In the genomic region with DNA sequence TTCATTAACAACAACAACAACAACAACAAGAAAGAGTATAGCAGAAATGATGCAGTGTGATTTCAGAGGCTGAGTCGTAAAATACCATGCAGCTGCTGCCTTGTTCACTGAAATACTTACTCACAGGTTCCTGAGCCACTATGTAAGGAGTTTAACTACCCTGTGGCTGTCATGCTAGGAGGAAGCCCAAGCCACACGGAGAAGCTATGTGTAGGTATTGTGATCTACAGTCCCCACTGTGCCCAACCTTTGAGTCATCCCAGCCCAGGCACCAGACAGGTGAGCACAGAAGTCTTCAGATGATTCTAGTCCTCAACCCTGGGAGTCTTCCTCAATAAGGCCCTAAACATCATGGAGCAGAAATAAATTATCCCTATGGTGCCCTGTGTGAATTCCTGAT, we compare ENCODE assay signal across 23 cellular contexts. TPM values are rescaled to one million over a fixed set of nuclear protein-coding genes. Genes with fewer than 3 reads are reported as not detected.
DNase-seq lines count a peak whose midpoint lies in the region; ATAC-seq and TF ChIP-seq lines count a peak whose summit lies in the region.
"Had no signal": no experiment of that assay in that cellular context is flagged by ENCODE, and none has a peak within 500 bp of the region (broad histone marks: within the 10 kb centered on the region; RNA-seq: fewer than 3 reads in every experiment).

No MANE protein-coding gene starts in this region.

- no peak overlapping the region for H2BK5ac ChIP-seq in neuronal stem cell (ENCODE audit: low read length)

- H3K18ac ChIP-seq in neuronal stem cell (ENCODE audit: low read length), result no peak overlapping the region

- intact Hi-C loops in activated CD4-positive, alpha-beta T cell treated with anti-CD3 and anti-CD28 coated beads for 36 hours (cut with DNase I, micrococcal nuclease), result no loop called here
- intact Hi-C loops in sigmoid colon (cut with DNase I), result no loop called here

- H2AK5ac ChIP-seq in neuronal stem cell (ENCODE audit: low read depth, low read length), result no peak overlapping the region

- no peak overlapping the region for H3K23ac ChIP-seq in neuronal stem cell (ENCODE audit: low read depth, low read length, poor library complexity)

- TF ChIP-seq EP300 in sigmoid colon (IDR thresholded peaks at IDR 0.05), result no peak

- no peak for TF ChIP-seq POLR2A in sigmoid colon (IDR thresholded peaks at IDR 0.05)

- H4K8ac ChIP-seq in neuronal stem cell (ENCODE audit: low read depth, low read length), result no peak overlapping the region

- H3K4me1 ChIP-seq in neuronal stem cell (ENCODE audit: control insufficient read depth in 2 of 2, insufficient read depth in 1 of 2, low read depth in 1 of 2, low read length in 2 of 2), result no peaks in the 10 kb centered on the region
- no peaks in the 10 kb centered on the region for H3K4me1 ChIP-seq in sigmoid colon
- H3K4me1 ChIP-seq: BLaER1, Caco-2 had no signal

- H3K36me3 ChIP-seq in neuronal stem cell (replicated peaks in 1 of 2; ENCODE audit: control insufficient read depth in 2 of 2, insufficient read depth in 2 of 2, low read length in 2 of 2) (no peaks in the 10 kb centered on the region), sigmoid colon (no peaks in the 10 kb centered on the region)
- H3K36me3 ChIP-seq: BLaER1 had no signal

- H3K27ac ChIP-seq in neuronal stem cell (replicated peaks; ENCODE audit: low read length) (no peak overlapping the region), sigmoid colon (no peak overlapping the region)
- H3K27ac ChIP-seq: 22Rv1, BLaER1, C4-2B had no signal

- POLR2A ChIA-PET in activated CD4-positive, alpha-beta T cell treated with anti-CD3 and anti-CD28 coated beads for 36 hours (lab: Charles Lee), result no interaction called here

- no peaks in the 10 kb centered on the region for H3K79me1 ChIP-seq in neuronal stem cell (ENCODE audit: low read depth, low read length)

- H3K4me3 Mint-ChIP-seq in activated CD4-positive, alpha-beta T cell treated with anti-CD3 and anti-CD28 coated beads for 36 hours, result no peak overlapping the region
- H3K4me3 Mint-ChIP-seq in activated naive CD8-positive, alpha-beta T cell treated with anti-CD3 and anti-CD28 coated beads, Interleukin-2, amount 50 U/mL, for 24 hours, result no peak overlapping the region
- H3K4me3 Mint-ChIP-seq in activated naive CD8-positive, alpha-beta T cell treated with anti-CD3 and anti-CD28 coated beads for 36 hours, result no peak overlapping the region
- H3K4me3 Mint-ChIP-seq: B cell; CD4-positive, CD25-positive, alpha-beta regulatory T cell; CD8-positive, alpha-beta T cell; GM23338; H9 had no signal

- peak; percentile 26 for ATAC-seq in activated CD4-positive, alpha-beta T cell treated with anti-CD3 and anti-CD28 coated beads for 36 hours
- peak; percentile 49 for ATAC-seq in activated naive CD8-positive, alpha-beta T cell treated with anti-CD3 and anti-CD28 coated beads, Interleukin-2, amount 50 U/mL, for 24 hours
- ATAC-seq: CD8-positive, alpha-beta T cell; GM12878; GM23338; HCT116 had no signal

- H3K4ac ChIP-seq in neuronal stem cell (ENCODE audit: low read length), result no peak overlapping the region

- H3K14ac ChIP-seq in neuronal stem cell (ENCODE audit: low read length), result no peak overlapping the region

- H3K9me3 Mint-ChIP-seq in activated CD4-positive, alpha-beta T cell treated with anti-CD3 and anti-CD28 coated beads for 36 hours (ENCODE audit: low read depth), result no peaks in the 10 kb centered on the region
- H3K9me3 Mint-ChIP-seq in activated naive CD8-positive, alpha-beta T cell treated with anti-CD3 and anti-CD28 coated beads, Interleukin-2, amount 50 U/mL, for 24 hours, result no peaks in the 10 kb centered on the region
- no peaks in the 10 kb centered on the region for H3K9me3 Mint-ChIP-seq in activated naive CD8-positive, alpha-beta T cell treated with anti-CD3 and anti-CD28 coated beads for 36 hours
- H3K9me3 Mint-ChIP-seq: GM23338 had no signal

- H3K27me3 ChIP-seq in neuronal stem cell (ENCODE audit: control insufficient read depth in 3 of 3, insufficient read depth in 3 of 3, low read depth in 1 of 3, low read length in 3 of 3) (peaks cover 0 to 8% (median 0%) of the 10 kb centered on the region in 3 experiments), sigmoid colon (no peaks in the 10 kb centered on the region)
- H3K27me3 ChIP-seq: BLaER1 had no signal

- H3K27ac Mint-ChIP-seq in activated CD4-positive, alpha-beta T cell treated with anti-CD3 and anti-CD28 coated beads for 36 hours, result no peak overlapping the region
- H3K27ac Mint-ChIP-seq in activated naive CD8-positive, alpha-beta T cell treated with anti-CD3 and anti-CD28 coated beads, Interleukin-2, amount 50 U/mL, for 24 hours, result no peak overlapping the region
- no peak overlapping the region for H3K27ac Mint-ChIP-seq in activated naive CD8-positive, alpha-beta T cell treated with anti-CD3 and anti-CD28 coated beads for 36 hours
- H3K27ac Mint-ChIP-seq: B cell; CD8-positive, alpha-beta T cell; GM23338; H9 had no signal

- no peak for TF ChIP-seq CTCF in epithelial cell of esophagus (IDR thresholded peaks at IDR 0.05; ENCODE audit: insufficient read depth, low read depth, low read length, missing control alignments)
- TF ChIP-seq CTCF in sigmoid colon (IDR thresholded peaks at IDR 0.05), result no peak

- peaks cover 9% of the 10 kb centered on the region for H3K27me3 Mint-ChIP-seq in activated CD4-positive, alpha-beta T cell treated with anti-CD3 and anti-CD28 coated beads for 36 hours
- no peaks in the 10 kb centered on the region for H3K27me3 Mint-ChIP-seq in activated naive CD8-positive, alpha-beta T cell treated with anti-CD3 and anti-CD28 coated beads, Interleukin-2, amount 50 U/mL, for 24 hours
- H3K27me3 Mint-ChIP-seq in activated naive CD8-positive, alpha-beta T cell treated with anti-CD3 and anti-CD28 coated beads for 36 hours, result peaks cover 11% of the 10 kb centered on the region

- no peak overlapping the region for H3K4me2 ChIP-seq in neuronal stem cell (ENCODE audit: insufficient read depth, low read length, poor library complexity, severe bottlenecking)
- H3K4me2 ChIP-seq: BLaER1, GM23338 had no signal

- H3K9me3 ChIP-seq in neuronal stem cell (replicated peaks in 1 of 2; ENCODE audit: control insufficient read depth in 2 of 2, insufficient read depth in 1 of 2, low read depth in 1 of 2, low read length in 2 of 2), result no peaks in the 10 kb centered on the region
- peaks cover 0 to 4% (median 0%) of the 10 kb centered on the region in 4 donors for H3K9me3 ChIP-seq in sigmoid colon
- H3K9me3 ChIP-seq: BLaER1 had no signal

- WGBS in neuronal stem cell (ENCODE audit: extremely low coverage in 2 of 2, insufficient read length in 2 of 2, insufficient replicate concordance in 1 of 2), 2 donors, result no CpG with 5 or more reads among the region's 2 CpGs
- WGBS in sigmoid colon, 2 donors, result 86 to 88% methylated on average over 2 of the region's 2 CpGs

- no peak for DNase-seq in activated CD4-positive, alpha-beta T cell treated with anti-CD3 and anti-CD28 coated beads for 36 hours
- DNase-seq in activated CD4-positive, alpha-beta T cell treated with anti-CD3 and anti-CD28 coated beads, Interleukin-2, amount 50 U/mL, for 4 hours, result no peak
- DNase-seq in activated naive CD8-positive, alpha-beta T cell treated with anti-CD3 and anti-CD28 coated beads, Interleukin-2, amount 50 U/mL, for 24 hours, result no peak
- DNase-seq in activated naive CD8-positive, alpha-beta T cell treated with anti-CD3 and anti-CD28 coated beads for 36 hours, result no peak
- DNase-seq in epithelial cell of esophagus (ENCODE audit: low read depth) (peak; percentile 5), neuronal stem cell (ENCODE audit: low spot score) (no peak), DMS53 treated with DMSO at 0.1 percent for 48 hours (lab: John Stamatoyannopoulos, UW; ENCODE audit: unreplicated experiment) (no peak), sigmoid colon (no peak)
- DNase-seq: CD4-positive, CD25-positive, alpha-beta regulatory T cell; CD8-positive, alpha-beta T cell; DMS153; DMS79; EL; GDM1; H9 had no signal

- no peaks in the 10 kb centered on the region for H3K4me1 Mint-ChIP-seq in activated CD4-positive, alpha-beta T cell treated with anti-CD3 and anti-CD28 coated beads for 36 hours
- H3K4me1 Mint-ChIP-seq in activated naive CD8-positive, alpha-beta T cell treated with anti-CD3 and anti-CD28 coated beads, Interleukin-2, amount 50 U/mL, for 24 hours, result no peaks in the 10 kb centered on the region
- H3K4me1 Mint-ChIP-seq in activated naive CD8-positive, alpha-beta T cell treated with anti-CD3 and anti-CD28 coated beads for 36 hours, result no peaks in the 10 kb centered on the region
- H3K4me1 Mint-ChIP-seq: B cell; CD4-positive, CD25-positive, alpha-beta regulatory T cell; GM23338 had no signal

- H2AFZ ChIP-seq in neuronal stem cell (ENCODE audit: low read length), result no peak overlapping the region
- H2AFZ ChIP-seq: GM23338 had no signal

- peak overlapping the region; percentile 51 for H3K9ac ChIP-seq in neuronal stem cell (ENCODE audit: low read depth, low read length, poor library complexity)
- H3K9ac ChIP-seq: BLaER1 had no signal

- H2BK12ac ChIP-seq in neuronal stem cell (ENCODE audit: low read length), result no peak overlapping the region

- H3K36me3 Mint-ChIP-seq in activated CD4-positive, alpha-beta T cell treated with anti-CD3 and anti-CD28 coated beads for 36 hours (ENCODE audit: low read depth), result no peaks in the 10 kb centered on the region
- no peaks in the 10 kb centered on the region for H3K36me3 Mint-ChIP-seq in activated naive CD8-positive, alpha-beta T cell treated with anti-CD3 and anti-CD28 coated beads, Interleukin-2, amount 50 U/mL, for 24 hours (ENCODE audit: low read depth)
- no peaks in the 10 kb centered on the region for H3K36me3 Mint-ChIP-seq in activated naive CD8-positive, alpha-beta T cell treated with anti-CD3 and anti-CD28 coated beads for 36 hours
- H3K36me3 Mint-ChIP-seq: CD4-positive, CD25-positive, alpha-beta regulatory T cell; CD8-positive, alpha-beta T cell had no signal

- H3K4me3 ChIP-seq in epithelial cell of esophagus (ENCODE audit: low read length), result no peak overlapping the region
- no peak overlapping the region for H3K4me3 ChIP-seq in neuronal stem cell (ENCODE audit: low read length in 2 of 2)
- no peak overlapping the region for H3K4me3 ChIP-seq in sigmoid colon
- H3K4me3 ChIP-seq: BLaER1, GM12878, GM23338 had no signal

- no peak overlapping the region for H2BK120ac ChIP-seq in neuronal stem cell (ENCODE audit: low read depth, low read length)

- H4K91ac ChIP-seq in neuronal stem cell (ENCODE audit: low read depth, low read length, poor library complexity), result no peak overlapping the region

- no peak overlapping the region for H2BK15ac ChIP-seq in neuronal stem cell (ENCODE audit: low read length)

- CTCF ChIA-PET in activated CD4-positive, alpha-beta T cell treated with anti-CD3 and anti-CD28 coated beads for 36 hours (lab: Charles Lee), result interaction anchor here (0.6 kb wide), 1 partner anchor 629 kb away, joined by 3 read pairs; no protein-coding TSS in a partner anchor

RNA-seq across cellular contexts. Expression of a gene that starts 14.6 kb away (rescaled TPM):
- 100 to 1,000 TPM; 139 to 152 TPM for total RNA-seq in activated CD4-positive, alpha-beta T cell treated with anti-CD3 and anti-CD28 coated beads for 36 hours
- total RNA-seq in activated naive CD8-positive, alpha-beta T cell treated with anti-CD3 and anti-CD28 coated beads for 36 hours, result 100 to 1,000 TPM; 147 to 148 TPM
- polyA plus RNA-seq in neuronal stem cell (2013, experiment 1 of 2), result 147 TPM
- 144 TPM for polyA plus RNA-seq in neuronal stem cell (2013, experiment 2 of 2)
- total RNA-seq in sigmoid colon, result 10 to 100 TPM; 75.1 to 94.5 (median 88.5) TPM
- 100 to 1,000 TPM; 190 to 233 (median 200) TPM for polyA plus RNA-seq in sigmoid colon
